In the genomic region with DNA sequence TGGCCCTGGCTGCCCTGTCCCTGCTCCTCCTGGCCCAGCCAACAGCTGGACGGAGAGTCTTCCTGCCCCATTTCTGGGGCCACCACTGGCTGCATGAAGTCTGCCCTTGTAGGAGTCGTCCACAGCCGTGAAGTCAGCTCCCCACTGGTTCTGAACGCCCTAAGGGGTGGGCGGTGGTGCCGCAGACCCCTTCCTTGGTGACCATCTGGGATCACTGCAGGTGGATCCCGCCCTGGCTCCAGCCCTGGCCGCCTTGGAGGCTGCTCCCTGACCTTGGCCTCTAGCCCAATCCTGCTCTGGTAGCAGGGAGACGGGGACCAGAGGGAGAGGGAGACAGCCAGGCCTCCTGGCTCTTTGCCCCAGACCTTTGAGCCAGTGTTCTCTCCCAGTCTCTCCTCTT, we compare ENCODE assay signal across 28 cellular contexts. TPM values are rescaled to one million over a fixed set of nuclear protein-coding genes. Genes with fewer than 3 reads are reported as not detected.
"Had no signal": no experiment of that assay in that cellular context is flagged by ENCODE, and none has a peak within 500 bp of the region (broad histone marks: within the 10 kb centered on the region; RNA-seq: fewer than 3 reads in every experiment).

No MANE protein-coding gene starts in this region.

- H3K27ac ChIP-seq: KMS-11, PC-9, SJSA1 had no signal

- DNase-seq: Karpas-422, KBM-7, MM.1S, MV-4-11, NCI-H1092, NCI-H1105, NCI-H1417 treated with DMSO at 0.1 percent for 48 hours, NCI-H1436 treated with DMSO at 0.1 percent for 48 hours, NCI-H1694 treated with DMSO at 0.1 percent for 48 hours, NCI-H187 treated with DMSO at 0.1 percent for 48 hours, NCI-H2029, NCI-H2081, NCI-H2171 treated with DMSO at 0.1 percent for 48 hours, NCI-H2227 treated with DMSO at 0.1 percent for 48 hours, NCI-H345, NCI-H446, NCI-H510A treated with DMSO at 0.1 percent for 48 hours, NCI-H524 treated with DMSO at 0.1 percent for 48 hours, NCI-H526 treated with DMSO at 0.1 percent for 48 hours, NCI-H774, PC-9, Right ventricle myocardium superior, RPMI8226, SHP77 treated with DMSO at 0.1 percent for 48 hours, SK-N-SH had no signal

- H2AFZ ChIP-seq: PC-9 had no signal

- H3K4me1 ChIP-seq: SJSA1 had no signal

- H3K27me3 ChIP-seq: SJSA1 had no signal

- H3K9ac ChIP-seq: KMS-11, SK-N-SH had no signal

- H3K4me3 ChIP-seq: PC-9, SJSA1 had no signal

- H3K9me3 ChIP-seq: SJSA1 had no signal

- ATAC-seq: Panc1 had no signal

- H3K4me2 ChIP-seq: KMS-11, PC-9, SK-N-SH had no signal

RNA-seq across cellular contexts. Expression of a gene that starts 35.4 kb away (rescaled TPM):
- total RNA-seq: Right ventricle myocardium superior had no signal
